22 cellular contexts compared by ENCODE assay signal in genomic region chr15:67307156-67307555, GRCh38. TPM values are rescaled to one million over a fixed set of nuclear protein-coding genes. Genes with fewer than 3 reads are reported as not detected.
A peak's percentile ranks its signal among the peaks of the same experiment; 100 is the strongest.
DNase-seq lines count a peak whose midpoint lies in the region; ATAC-seq, FAIRE-seq and TF ChIP-seq lines count a peak whose summit lies in the region.
"Had no signal": no experiment of that assay in that cellular context is flagged by ENCODE, and none has a peak within 500 bp of the region (broad histone marks: within the 10 kb centered on the region; RNA-seq: fewer than 3 reads in every experiment).

No MANE protein-coding gene starts in this region.

- DNase-seq in A549 (ENCODE audit: low read depth in 1 of 2, low spot score in 1 of 2) (no peak), EH (ENCODE audit: low read depth) (peak; percentile 16), fibroblast of the conjunctiva (ENCODE audit: low read depth) (peak; percentile 30), GM13977 (ENCODE audit: low spot score) (no peak), WTC11 (ENCODE audit: low spot score) (no peak)
- DNase-seq in activated CD8-positive, alpha-beta T cell treated with anti-CD3 and anti-CD28 coated beads for 36 hours: no peak
- DNase-seq: activated B cell treated with CpG ODN at 0.5 μM for 24 hours; Calu3; central memory CD4-positive, alpha-beta T cell; effector memory CD4-positive, alpha-beta T cell; GF-D8; GOT3; mucosa of descending colon; NCI-H2029; NCI-H510A treated with DMSO at 0.1 percent for 48 hours; right cardiac atrium; SHP77 treated with DMSO at 0.1 percent for 48 hours had no signal

- no peak for FAIRE-seq in A549 (lab: Jason Lieb, UNC)
- FAIRE-seq: frontal cortex had no signal

- peaks cover 3% of the 10 kb centered on the region for H3K27me3 Mint-ChIP-seq in activated CD8-positive, alpha-beta T cell treated with anti-CD3 and anti-CD28 coated beads for 36 hours
- H3K27me3 Mint-ChIP-seq in WTC11 (ENCODE audit: low read depth): no peaks in the 10 kb centered on the region

- no peak for TF ChIP-seq CTCF in A549 (IDR thresholded peaks at IDR 0.05)
- TF ChIP-seq CTCF in activated CD8-positive, alpha-beta T cell treated with anti-CD3 and anti-CD28 coated beads for 36 hours (IDR thresholded peaks at IDR 0.05): no peak
- TF ChIP-seq CTCF in GM13977 (IDR thresholded peaks at IDR 0.05; ENCODE audit: extremely low read depth, insufficient read depth, missing control alignments): no peak
- TF ChIP-seq CTCF in WTC11 (IDR thresholded peaks at IDR 0.05): no peak

- intact Hi-C loops in activated CD8-positive, alpha-beta T cell treated with anti-CD3 and anti-CD28 coated beads for 36 hours (cut with micrococcal nuclease): loop anchor here (2.0 to 10.0 kb wide), 2 partner anchors 66 to 222 kb away; no protein-coding TSS in a partner anchor

- no peaks in the 10 kb centered on the region for H3K9me3 Mint-ChIP-seq in activated CD8-positive, alpha-beta T cell treated with anti-CD3 and anti-CD28 coated beads for 36 hours
- no peaks in the 10 kb centered on the region for H3K9me3 Mint-ChIP-seq in WTC11
- H3K9me3 Mint-ChIP-seq: activated B cell treated with CpG ODN at 0.5 μM for 24 hours had no signal

- peaks cover 20% of the 10 kb centered on the region; the same call in 2 of the 3 replicates for H3K4me1 ChIP-seq in A549
- H3K4me1 ChIP-seq: BE2C had no signal

- no peak overlapping the region for H3K27ac ChIP-seq in A549
- H3K27ac ChIP-seq: HL-60, suprapubic skin had no signal

- no peaks in the 10 kb centered on the region for H3K9me3 ChIP-seq in A549
- H3K9me3 ChIP-seq: BE2C, mucosa of descending colon, suprapubic skin had no signal

- H3K4me3 Mint-ChIP-seq in activated CD8-positive, alpha-beta T cell treated with anti-CD3 and anti-CD28 coated beads for 36 hours: no peak overlapping the region
- H3K4me3 Mint-ChIP-seq in WTC11: no peak overlapping the region
- H3K4me3 Mint-ChIP-seq: activated B cell treated with CpG ODN at 0.5 μM for 24 hours had no signal

- TF ChIP-seq RAD21 in A549 (conservative IDR thresholded peaks at IDR 0.05 in 1 of 2, IDR thresholded peaks at IDR 0.05 in 1 of 2): no peak

- ATAC-seq in A549: no peak
- peak; percentile 91 for ATAC-seq in activated CD8-positive, alpha-beta T cell treated with anti-CD3 and anti-CD28 coated beads for 36 hours
- no peak for ATAC-seq in GM18861 (IDR thresholded peaks at IDR 0.05; ENCODE audit: unreplicated experiment)
- no peak for ATAC-seq in WTC11
- ATAC-seq: mucosa of descending colon, right cardiac atrium had no signal

- TF ChIP-seq POLR2A in A549 (IDR thresholded peaks at IDR 0.05; ENCODE audit: low read length): no peak

- in situ Hi-C loops in GM13977 (cut with MboI; ENCODE audit: low pct_unique_long_range_greater_than_20kb, low sequenced_read_pairs, unreplicated experiment): no loop called here

- POLR2A ChIA-PET in A549 (lab: Yijun Ruan, JAX) (no interaction called here), WTC11 (lab: Charles Lee) (no interaction called here)
- POLR2A ChIA-PET in activated CD8-positive, alpha-beta T cell treated with anti-CD3 and anti-CD28 coated beads for 36 hours (lab: Charles Lee): no interaction called here

- H3K4me1 Mint-ChIP-seq in activated CD8-positive, alpha-beta T cell treated with anti-CD3 and anti-CD28 coated beads for 36 hours (ENCODE audit: low read depth): peaks cover 18% of the 10 kb centered on the region
- H3K4me1 Mint-ChIP-seq in WTC11: peaks cover 7% of the 10 kb centered on the region
- H3K4me1 Mint-ChIP-seq: activated B cell treated with CpG ODN at 0.5 μM for 24 hours had no signal

- TF ChIP-seq EP300 in A549 (IDR thresholded peaks at IDR 0.05): no peak

- H3K36me3 Mint-ChIP-seq in activated CD8-positive, alpha-beta T cell treated with anti-CD3 and anti-CD28 coated beads for 36 hours (ENCODE audit: low read depth): no peaks in the 10 kb centered on the region
- H3K36me3 Mint-ChIP-seq in WTC11: no peaks in the 10 kb centered on the region

- 52% methylated on average over 1 of the region's 1 CpG for WGBS in A549 (ENCODE audit: missing lambda C conversion rate)

- H3K27ac Mint-ChIP-seq in activated CD8-positive, alpha-beta T cell treated with anti-CD3 and anti-CD28 coated beads for 36 hours: no peak overlapping the region
- no peak overlapping the region for H3K27ac Mint-ChIP-seq in WTC11
- H3K27ac Mint-ChIP-seq: activated B cell treated with CpG ODN at 0.5 μM for 24 hours had no signal

- CTCF ChIA-PET in A549 (lab: Yijun Ruan, JAX) (interaction anchor here (1.6 to 2.2 kb wide), 3 partner anchors 9 to 360 kb away, joined by 5 to 20 read pairs (median 6); no protein-coding TSS in a partner anchor), WTC11 (lab: Charles Lee) (interaction anchor here (2.2 kb wide), 1 partner anchor 361 kb away, joined by 6 read pairs; no protein-coding TSS in a partner anchor)
- CTCF ChIA-PET in activated CD8-positive, alpha-beta T cell treated with anti-CD3 and anti-CD28 coated beads for 36 hours (lab: Charles Lee): interaction anchor here (1.9 kb wide), 1 partner anchor 361 kb away, joined by 10 read pairs; no protein-coding TSS in a partner anchor

- no peak overlapping the region for H3K4me2 ChIP-seq in A549

- H3K4me3 ChIP-seq in A549: no peak overlapping the region
- H3K4me3 ChIP-seq: mucosa of descending colon, suprapubic skin had no signal

TF ChIP-seq in A549, 52 proteins besides CTCF, POLR2A, EP300 and RAD21:
- TF ChIP-seq PBX3 (IDR thresholded peaks at IDR 0.05) (no peak), FOSL2 (IDR thresholded peaks at IDR 0.05) (no peak), FOSL2 (CRISPR knock-in tag; IDR thresholded peaks at IDR 0.05) (0 out of 2 replicates have a peak, but pooled peaks have one; percentile 38), SREBF2 (IDR thresholded peaks at IDR 0.05) (no peak)

TF ChIP-seq in WTC11, 78 proteins besides CTCF, POLR2A, EP300 and RAD21:
- TF ChIP-seq ZBTB43 (CRISPR knock-in tag; IDR thresholded peaks at IDR 0.05) (no peak), TEAD1 (CRISPR knock-in tag; IDR thresholded peaks at IDR 0.05) (no peak), PRRX2 (CRISPR knock-in tag; IDR thresholded peaks at IDR 0.05) (no peak), ATF1 (CRISPR knock-in tag; IDR thresholded peaks at IDR 0.05) (no peak)

RNA-seq across cellular contexts. Expression of gene IQCH, which starts 52.6 kb away (rescaled TPM):
- polyA plus RNA-seq in A549 (2011; rRNA removed): 3.8 and 4.9 TPM in 2 replicates
- 0.59 and 0.73 TPM in 2 replicates for polyA plus RNA-seq in A549 (2012; cell fraction: cytosol; rRNA removed)
- polyA plus RNA-seq in A549 (2012; cell fraction: nucleus; rRNA removed): 0.31 and 0.44 TPM in 2 replicates
- polyA plus RNA-seq in A549 (2017; fragmentation: RNase III; extraction: RNeasy Plus Mini Kit Qiagen cat#74134 plus additional on column Dnase treatment): 1.5 to 2.1 TPM (median 2.0 TPM) in 3 replicates
- polyA minus RNA-seq in A549 (2011; rRNA and poly(A)+ RNA removed): 3.6 and 8.5 TPM in 2 replicates
- total RNA-seq in activated CD8-positive, alpha-beta T cell treated with anti-CD3 and anti-CD28 coated beads for 36 hours: 1 to 10 TPM; 1.2 to 1.7 TPM
- total RNA-seq in WTC11 (2021): 1.9 to 2.0 TPM (median 1.9 TPM) in 3 replicates

RNA-seq across cellular contexts. Expression of gene AAGAB, which starts 52.7 kb away (rescaled TPM):
- 107 and 118 TPM in 2 replicates for polyA plus RNA-seq in A549 (2011; rRNA removed)
- polyA plus RNA-seq in A549 (2012; cell fraction: cytosol; rRNA removed): 33.9 and 35.2 TPM in 2 replicates
- 13.5 and 20.0 TPM in 2 replicates for polyA plus RNA-seq in A549 (2012; cell fraction: nucleus; rRNA removed)
- polyA plus RNA-seq in A549 (2017; fragmentation: RNase III; extraction: RNeasy Plus Mini Kit Qiagen cat#74134 plus additional on column Dnase treatment): 67.4 to 71.6 TPM (median 68.9 TPM) in 3 replicates
- polyA minus RNA-seq in A549 (2011; rRNA and poly(A)+ RNA removed): 86.4 and 87.5 TPM in 2 replicates
- total RNA-seq in activated CD8-positive, alpha-beta T cell treated with anti-CD3 and anti-CD28 coated beads for 36 hours: 10 to 100 TPM; 42.6 to 51.2 TPM
- 36.6 to 41.7 TPM (median 37.2 TPM) in 3 replicates for total RNA-seq in WTC11 (2021)

Comparison
In these comparisons a context has a peak if more than half of its experiments do, and no peak if none do; other contexts are left out.
1. DNase-seq: peak in EH (single experiment) and fibroblast of the conjunctiva (single experiment); none in A549 (0 of 2), activated CD8-positive, alpha-beta T cell treated with anti-CD3 and anti-CD28 coated beads for 36 hours (single experiment), GM13977 (single experiment) and WTC11 (single experiment).